Comparison of ENCODE assay signal across 8 cellular contexts in the genomic region with DNA sequence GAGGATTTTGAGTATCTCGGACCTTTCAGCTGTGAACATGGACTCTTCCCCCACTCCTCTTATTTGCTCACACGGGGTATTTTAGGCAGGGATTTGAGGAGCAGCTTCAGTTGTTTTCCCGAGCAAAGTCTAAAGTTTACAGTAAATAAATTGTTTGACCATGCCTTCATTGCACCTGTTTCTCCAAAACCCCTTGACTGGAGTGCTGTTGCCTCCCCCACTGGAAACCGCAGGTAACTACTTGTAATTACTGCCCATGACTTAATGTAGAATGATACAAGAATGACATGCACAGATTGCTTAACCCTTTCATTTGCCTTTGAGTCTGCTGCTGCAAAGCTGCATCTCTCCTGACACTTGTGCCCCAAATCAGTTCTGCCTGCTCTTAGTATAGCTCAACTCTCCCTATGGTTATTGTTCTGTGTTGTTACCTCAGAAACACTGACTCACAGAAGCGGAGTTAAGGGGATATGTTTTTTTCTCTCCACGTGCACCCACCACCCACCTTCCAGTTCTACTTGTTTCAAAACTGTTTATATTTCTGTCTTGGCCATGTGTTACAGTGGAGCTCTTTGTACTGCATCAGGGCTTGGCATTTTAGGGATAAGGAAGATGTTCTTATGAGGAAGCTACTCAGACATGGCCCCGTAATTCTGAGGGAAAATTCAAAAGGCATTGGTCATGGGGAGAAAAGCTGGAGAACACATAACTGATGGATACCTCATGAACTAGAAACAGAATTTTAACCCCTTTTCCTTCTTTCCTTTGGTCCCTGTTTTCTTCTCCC. TPM values are rescaled to one million over a fixed set of nuclear protein-coding genes. Genes with fewer than 3 reads are reported as not detected.
DNase-seq lines count a peak whose midpoint lies in the region; ATAC-seq and TF ChIP-seq lines count a peak whose summit lies in the region.

No MANE protein-coding gene starts in this region.

- in situ Hi-C loops in astrocyte of the spinal cord (cut with HindIII; ENCODE audit: low sequenced_read_pairs) = no loop called here

- H3K27ac ChIP-seq in HEK293 (ENCODE audit: extremely low read depth, low read depth, low read length) (no peak overlapping the region), muscle layer of colon (ENCODE audit: low read depth, low read length) (peak overlapping the region; percentile 59)

- POLR2A ChIA-PET in HEK293 (lab: Yijun Ruan, JAX) = no interaction called here

- no peak overlapping the region for H3K9ac ChIP-seq in muscle layer of colon (ENCODE audit: low read length)

- DNase-seq in BE2C (no peak), astrocyte of the spinal cord (ENCODE audit: low read depth, low spot score) (peak; percentile 27), activated gamma-delta T cell (lab: John Stamatoyannopoulos, UW) (no peak), DMS 273 treated with DMSO at 0.1 percent for 48 hours (lab: John Stamatoyannopoulos, UW) (no peak)

- no peak for TF ChIP-seq CTCF in BE2C (IDR thresholded peaks at IDR 0.05; ENCODE audit: low read depth, low read length)
- TF ChIP-seq CTCF in HEK293 (tag by site-specific recombination; IDR thresholded peaks at IDR 0.05) = no peak
- TF ChIP-seq CTCF in astrocyte of the spinal cord (IDR thresholded peaks at IDR 0.05; ENCODE audit: low read depth, low read length) = no peak

- no peaks in the 10 kb centered on the region for H3K27me3 ChIP-seq in BE2C
- no peaks in the 10 kb centered on the region for H3K27me3 ChIP-seq in muscle layer of colon (ENCODE audit: control insufficient read depth in 1 of 2, insufficient read depth in 2 of 2, low read length in 2 of 2)

- H3K4me3 ChIP-seq in BE2C (ENCODE audit: low read depth, low read length) (peak overlapping the region; percentile 28), HEK293 (ENCODE audit: low read depth, low read length) (peak overlapping the region; percentile 19), astrocyte of the spinal cord (ENCODE audit: low read depth, low read length) (peak overlapping the region; percentile 30), muscle layer of colon (ENCODE audit: low read depth in 1 of 2, low read length in 2 of 2) (peak overlapping the region; percentile 2 to 84)

- CTCF ChIA-PET in HEK293 (lab: Yijun Ruan, JAX) = interaction anchor here (0.6 to 2.6 kb wide), 12 partner anchors 9 to 435 kb away, joined by 3 to 11 read pairs (median 3); no protein-coding TSS in a partner anchor

- ATAC-seq in GM19455 (IDR thresholded peaks at IDR 0.05; ENCODE audit: unreplicated experiment) (no peak), GM18498 (IDR thresholded peaks at IDR 0.05; ENCODE audit: unreplicated experiment) (no peak)

- H3K4me1 ChIP-seq in BE2C (no peaks in the 10 kb centered on the region), HEK293 (ENCODE audit: control insufficient read depth, insufficient read depth, low read length) (peaks cover 21% of the 10 kb centered on the region; the same call in 1 of the 2 replicates), muscle layer of colon (ENCODE audit: insufficient read depth, low read length) (peaks cover 43% of the 10 kb centered on the region)

- H3K36me3 ChIP-seq in BE2C (no peaks in the 10 kb centered on the region), HEK293 (ENCODE audit: control insufficient read depth in 2 of 2, insufficient read depth in 1 of 2, low read length in 2 of 2) (no peaks in the 10 kb centered on the region), muscle layer of colon (ENCODE audit: insufficient read depth, low read length) (no peaks in the 10 kb centered on the region)

- H3K9me3 ChIP-seq in BE2C = no peaks in the 10 kb centered on the region
- no peaks in the 10 kb centered on the region for H3K9me3 ChIP-seq in HEK293 (ENCODE audit: control insufficient read depth, insufficient read depth, low read depth, low read length)
- H3K9me3 ChIP-seq in muscle layer of colon (ENCODE audit: low read length) = no peaks in the 10 kb centered on the region

TF ChIP-seq in HEK293, 187 proteins besides CTCF, POLR2A, EP300 and RAD21 (continues in another document):
- no peak for TF ChIP-seq FEZF1 (tag by site-specific recombination; IDR thresholded peaks at IDR 0.05)
- no peak for TF ChIP-seq ZBTB8A (tag by site-specific recombination; IDR thresholded peaks at IDR 0.05)
- peak; percentile 86 for TF ChIP-seq GFI1B (tag by site-specific recombination; IDR thresholded peaks at IDR 0.05)
- TF ChIP-seq, protein P1, sequence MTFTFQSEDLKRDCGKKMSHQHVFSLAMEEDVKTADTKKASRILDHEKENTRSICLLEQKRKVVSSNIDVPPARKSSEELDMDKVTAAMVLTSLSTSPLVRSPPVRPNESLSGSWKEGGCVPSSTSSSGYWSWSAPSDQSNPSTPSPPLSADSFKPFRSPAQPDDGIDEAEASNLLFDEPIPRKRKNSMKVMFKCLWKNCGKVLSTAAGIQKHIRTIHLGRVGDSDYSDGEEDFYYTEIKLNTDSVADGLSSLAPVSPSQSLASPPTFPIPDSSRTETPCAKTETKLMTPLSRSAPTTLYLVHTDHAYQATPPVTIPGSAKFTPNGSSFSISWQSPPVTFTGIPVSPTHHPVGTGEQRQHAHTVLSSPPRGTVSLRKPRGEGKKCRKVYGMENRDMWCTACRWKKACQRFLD (tag by site-specific recombination; IDR thresholded peaks at IDR 0.05) = no peak
- TF ChIP-seq, protein P2, sequence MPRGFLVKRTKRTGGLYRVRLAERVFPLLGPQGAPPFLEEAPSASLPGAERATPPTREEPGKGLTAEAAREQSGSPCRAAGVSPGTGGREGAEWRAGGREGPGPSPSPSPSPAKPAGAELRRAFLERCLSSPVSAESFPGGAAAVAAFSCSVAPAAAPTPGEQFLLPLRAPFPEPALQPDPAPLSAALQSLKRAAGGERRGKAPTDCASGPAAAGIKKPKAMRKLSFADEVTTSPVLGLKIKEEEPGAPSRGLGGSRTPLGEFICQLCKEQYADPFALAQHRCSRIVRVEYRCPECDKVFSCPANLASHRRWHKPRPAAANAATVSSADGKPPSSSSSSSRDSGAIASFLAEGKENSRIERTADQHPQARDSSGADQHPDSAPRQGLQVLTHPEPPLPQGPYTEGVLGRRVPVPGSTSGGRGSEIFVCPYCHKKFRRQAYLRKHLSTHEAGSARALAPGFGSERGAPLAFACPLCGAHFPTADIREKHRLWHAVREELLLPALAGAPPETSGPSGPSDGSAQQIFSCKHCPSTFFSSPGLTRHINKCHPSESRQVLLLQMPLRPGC (tag by site-specific recombination; IDR thresholded peaks at IDR 0.05) = no peak
- TF ChIP-seq ZNF777 (tag by site-specific recombination; IDR thresholded peaks at IDR 0.05; ENCODE audit: borderline replicate concordance) = no peak
- TF ChIP-seq, protein P3, sequence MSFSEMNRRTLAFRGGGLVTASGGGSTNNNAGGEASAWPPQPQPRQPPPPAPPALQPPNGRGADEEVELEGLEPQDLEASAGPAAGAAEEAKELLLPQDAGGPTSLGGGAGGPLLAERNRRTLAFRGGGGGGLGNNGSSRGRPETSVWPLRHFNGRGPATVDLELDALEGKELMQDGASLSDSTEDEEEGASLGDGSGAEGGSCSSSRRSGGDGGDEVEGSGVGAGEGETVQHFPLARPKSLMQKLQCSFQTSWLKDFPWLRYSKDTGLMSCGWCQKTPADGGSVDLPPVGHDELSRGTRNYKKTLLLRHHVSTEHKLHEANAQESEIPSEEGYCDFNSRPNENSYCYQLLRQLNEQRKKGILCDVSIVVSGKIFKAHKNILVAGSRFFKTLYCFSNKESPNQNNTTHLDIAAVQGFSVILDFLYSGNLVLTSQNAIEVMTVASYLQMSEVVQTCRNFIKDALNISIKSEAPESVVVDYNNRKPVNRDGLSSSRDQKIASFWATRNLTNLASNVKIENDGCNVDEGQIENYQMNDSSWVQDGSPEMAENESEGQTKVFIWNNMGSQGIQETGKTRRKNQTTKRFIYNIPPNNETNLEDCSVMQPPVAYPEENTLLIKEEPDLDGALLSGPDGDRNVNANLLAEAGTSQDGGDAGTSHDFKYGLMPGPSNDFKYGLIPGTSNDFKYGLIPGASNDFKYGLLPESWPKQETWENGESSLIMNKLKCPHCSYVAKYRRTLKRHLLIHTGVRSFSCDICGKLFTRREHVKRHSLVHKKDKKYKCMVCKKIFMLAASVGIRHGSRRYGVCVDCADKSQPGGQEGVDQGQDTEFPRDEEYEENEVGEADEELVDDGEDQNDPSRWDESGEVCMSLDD (tag by site-specific recombination; IDR thresholded peaks at IDR 0.05) = no peak
- TF ChIP-seq, protein P4, sequence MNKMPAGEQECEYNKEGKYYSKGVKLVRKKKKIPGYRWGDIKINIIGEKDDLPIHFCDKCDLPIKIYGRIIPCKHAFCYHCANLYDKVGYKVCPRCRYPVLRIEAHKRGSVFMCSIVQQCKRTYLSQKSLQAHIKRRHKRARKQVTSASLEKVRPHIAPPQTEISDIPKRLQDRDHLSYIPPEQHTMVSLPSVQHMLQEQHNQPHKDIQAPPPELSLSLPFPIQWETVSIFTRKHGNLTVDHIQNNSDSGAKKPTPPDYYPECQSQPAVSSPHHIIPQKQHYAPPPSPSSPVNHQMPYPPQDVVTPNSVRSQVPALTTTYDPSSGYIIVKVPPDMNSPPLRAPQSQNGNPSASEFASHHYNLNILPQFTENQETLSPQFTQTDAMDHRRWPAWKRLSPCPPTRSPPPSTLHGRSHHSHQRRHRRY (tag by site-specific recombination; IDR thresholded peaks at IDR 0.05) = no peak
- TF ChIP-seq ZNF555 (tag by site-specific recombination; conservative IDR thresholded peaks at IDR 0.05) = no peak
- TF ChIP-seq, protein P5, sequence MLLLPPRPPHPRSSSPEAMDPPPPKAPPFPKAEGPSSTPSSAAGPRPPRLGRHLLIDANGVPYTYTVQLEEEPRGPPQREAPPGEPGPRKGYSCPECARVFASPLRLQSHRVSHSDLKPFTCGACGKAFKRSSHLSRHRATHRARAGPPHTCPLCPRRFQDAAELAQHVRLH (tag by site-specific recombination; IDR thresholded peaks at IDR 0.05) = no peak
- TF ChIP-seq ZIC2 (tag by site-specific recombination; IDR thresholded peaks at IDR 0.05) = 0 out of 2 replicates have a peak, but pooled peaks have one; percentile 16
- TF ChIP-seq, protein P6, sequence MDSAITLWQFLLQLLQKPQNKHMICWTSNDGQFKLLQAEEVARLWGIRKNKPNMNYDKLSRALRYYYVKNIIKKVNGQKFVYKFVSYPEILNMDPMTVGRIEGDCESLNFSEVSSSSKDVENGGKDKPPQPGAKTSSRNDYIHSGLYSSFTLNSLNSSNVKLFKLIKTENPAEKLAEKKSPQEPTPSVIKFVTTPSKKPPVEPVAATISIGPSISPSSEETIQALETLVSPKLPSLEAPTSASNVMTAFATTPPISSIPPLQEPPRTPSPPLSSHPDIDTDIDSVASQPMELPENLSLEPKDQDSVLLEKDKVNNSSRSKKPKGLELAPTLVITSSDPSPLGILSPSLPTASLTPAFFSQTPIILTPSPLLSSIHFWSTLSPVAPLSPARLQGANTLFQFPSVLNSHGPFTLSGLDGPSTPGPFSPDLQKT (IDR thresholded peaks at IDR 0.05; ENCODE audit: borderline replicate concordance, low read depth, low read length) = no peak
- TF ChIP-seq ZNF654 (tag by site-specific recombination; IDR thresholded peaks at IDR 0.05; ENCODE audit: low read depth) = no peak
- no peak for TF ChIP-seq ZNF610 (tag by site-specific recombination; IDR thresholded peaks at IDR 0.05; ENCODE audit: borderline replicate concordance)
- TF ChIP-seq ZNF571 (tag by site-specific recombination; IDR thresholded peaks at IDR 0.05) = no peak

RNA-seq across cellular contexts. Expression of a gene that starts 2.2 kb away (rescaled TPM):
- 1.0 TPM for polyA plus RNA-seq in BE2C (2012; ENCODE audit: insufficient read depth, insufficient read length, low read depth)
